ENCODE assay signal across 19 cellular contexts in genomic region chr3:65265942-65266341, GRCh38.
DNase-seq lines count a peak whose midpoint lies in the region; ATAC-seq lines count a peak whose summit lies in the region.
"Had no signal": no experiment of that assay in that cellular context is flagged by ENCODE, and none has a peak within 500 bp of the region (broad histone marks: within the 10 kb centered on the region; RNA-seq: fewer than 3 reads in every experiment).

No MANE protein-coding gene starts in this region.

- no peaks in the 10 kb centered on the region for H3K27me3 Mint-ChIP-seq in activated T-helper 1 cell treated with anti-CD3 and anti-CD28 coated beads, Interleukin-12 subunit alpha, Interleukin-12 subunit beta, Interleukin-2, Interleukin-4 antibody, amounts not matched to agents 30 ng/mL and 10 ng/mL and 1 ng/mL, durations not matched to agents 14 hours and 24 hours and 36 hours (ENCODE audit: insufficient read depth)

- peak overlapping the region; percentile 47 for H2AFZ ChIP-seq in neuronal stem cell (ENCODE audit: low read length)

- no peaks in the 10 kb centered on the region for H3K36me3 Mint-ChIP-seq in activated T-helper 1 cell treated with anti-CD3 and anti-CD28 coated beads, Interleukin-12 subunit alpha, Interleukin-12 subunit beta, Interleukin-2, Interleukin-4 antibody, amounts not matched to agents 30 ng/mL and 10 ng/mL and 1 ng/mL, durations not matched to agents 14 hours and 24 hours and 36 hours (ENCODE audit: low read depth)
- H3K36me3 Mint-ChIP-seq: CD8-positive, alpha-beta T cell had no signal

- H3K4me2 ChIP-seq in neuronal stem cell (ENCODE audit: insufficient read depth, low read length, poor library complexity, severe bottlenecking): no peak overlapping the region

- peak; percentile 18 for DNase-seq in AG08395 (ENCODE audit: low spot score)
- peak; percentile 12 for DNase-seq in amniotic epithelial cell (ENCODE audit: low read depth)
- DNase-seq in foreskin melanocyte: peak; percentile 74
- DNase-seq in neuronal stem cell (ENCODE audit: low spot score): no peak
- no peak for DNase-seq in middle frontal gyrus (ENCODE audit: extremely low spot score, low spot score)
- DNase-seq in activated T-helper 1 cell treated with anti-CD3 and anti-CD28 coated beads, Interleukin-12 subunit alpha, Interleukin-12 subunit beta, Interleukin-2, Interleukin-4 antibody, amounts not matched to agents 30 ng/mL and 10 ng/mL and 1 ng/mL, durations not matched to agents 14 hours and 24 hours and 36 hours (ENCODE audit: low spot score): no peak
- no peak for DNase-seq in activated naive CD4-positive, alpha-beta T cell treated with anti-CD3 and anti-CD28 coated beads, Interleukin-2, amount 50 U/mL, for 16 hours
- DNase-seq: 8988T; AML-193; C1 segment of cervical spinal cord; Calu3; CD8-positive, alpha-beta T cell; EL; GF-D8; Karpas-422; NCI-H2081; NCI-H526 treated with DMSO at 0.1 percent for 48 hours; Right ventricle myocardium superior had no signal

- no peak overlapping the region for H3K27ac Mint-ChIP-seq in activated T-helper 1 cell treated with anti-CD3 and anti-CD28 coated beads, Interleukin-12 subunit alpha, Interleukin-12 subunit beta, Interleukin-2, Interleukin-4 antibody, amounts not matched to agents 30 ng/mL and 10 ng/mL and 1 ng/mL, durations not matched to agents 14 hours and 24 hours and 36 hours
- H3K27ac Mint-ChIP-seq: CD8-positive, alpha-beta T cell had no signal

- H3K36me3 ChIP-seq in neuronal stem cell (replicated peaks in 1 of 2; ENCODE audit: control insufficient read depth in 2 of 2, insufficient read depth in 2 of 2, low read length in 2 of 2): no peaks in the 10 kb centered on the region

- no peak overlapping the region for H3K4me3 ChIP-seq in neuronal stem cell (ENCODE audit: low read length in 2 of 2)

- no peak overlapping the region for H3K9ac ChIP-seq in neuronal stem cell (ENCODE audit: low read depth, low read length, poor library complexity)

- no peak overlapping the region for H3K4ac ChIP-seq in neuronal stem cell (ENCODE audit: low read length)

- no peak overlapping the region for H2BK12ac ChIP-seq in neuronal stem cell (ENCODE audit: low read length)

- no peak overlapping the region for H4K91ac ChIP-seq in neuronal stem cell (ENCODE audit: low read depth, low read length, poor library complexity)

- H3K9me3 ChIP-seq in neuronal stem cell (replicated peaks in 1 of 2; ENCODE audit: control insufficient read depth in 2 of 2, insufficient read depth in 1 of 2, low read depth in 1 of 2, low read length in 2 of 2): peaks cover 0 to 5% of the 10 kb centered on the region in 2 donors

- no peak overlapping the region for H2BK15ac ChIP-seq in neuronal stem cell (ENCODE audit: low read length)

- ATAC-seq in HG03432 (IDR thresholded peaks at IDR 0.05; ENCODE audit: unreplicated experiment): no peak
- ATAC-seq: CD8-positive, alpha-beta T cell had no signal

- no peaks in the 10 kb centered on the region for H3K79me1 ChIP-seq in neuronal stem cell (ENCODE audit: low read depth, low read length)

- H3K4me3 Mint-ChIP-seq in activated T-helper 1 cell treated with anti-CD3 and anti-CD28 coated beads, Interleukin-12 subunit alpha, Interleukin-12 subunit beta, Interleukin-2, Interleukin-4 antibody, amounts not matched to agents 30 ng/mL and 10 ng/mL and 1 ng/mL, durations not matched to agents 14 hours and 24 hours and 36 hours: no peak overlapping the region
- H3K4me3 Mint-ChIP-seq: CD8-positive, alpha-beta T cell had no signal

- H3K18ac ChIP-seq in neuronal stem cell (ENCODE audit: low read length): no peak overlapping the region

- no peak overlapping the region for H2AK5ac ChIP-seq in neuronal stem cell (ENCODE audit: low read depth, low read length)

- peaks cover 2 to 16% of the 10 kb centered on the region in 2 donors for H3K4me1 ChIP-seq in neuronal stem cell (ENCODE audit: control insufficient read depth in 2 of 2, insufficient read depth in 1 of 2, low read depth in 1 of 2, low read length in 2 of 2)

- no peaks in the 10 kb centered on the region for H3K4me1 Mint-ChIP-seq in activated T-helper 1 cell treated with anti-CD3 and anti-CD28 coated beads, Interleukin-12 subunit alpha, Interleukin-12 subunit beta, Interleukin-2, Interleukin-4 antibody, amounts not matched to agents 30 ng/mL and 10 ng/mL and 1 ng/mL, durations not matched to agents 14 hours and 24 hours and 36 hours (ENCODE audit: low read depth)

- no peak overlapping the region for H3K14ac ChIP-seq in neuronal stem cell (ENCODE audit: low read length)

- H3K9me3 Mint-ChIP-seq in activated T-helper 1 cell treated with anti-CD3 and anti-CD28 coated beads, Interleukin-12 subunit alpha, Interleukin-12 subunit beta, Interleukin-2, Interleukin-4 antibody, amounts not matched to agents 30 ng/mL and 10 ng/mL and 1 ng/mL, durations not matched to agents 14 hours and 24 hours and 36 hours: peaks cover 5% of the 10 kb centered on the region
- H3K9me3 Mint-ChIP-seq: CD8-positive, alpha-beta T cell had no signal

- H3K27me3 ChIP-seq in neuronal stem cell (ENCODE audit: control insufficient read depth in 3 of 3, insufficient read depth in 3 of 3, low read depth in 1 of 3, low read length in 3 of 3): no peaks in the 10 kb centered on the region

- no CpG with 5 or more reads among the region's 3 CpGs for WGBS in neuronal stem cell (ENCODE audit: extremely low coverage in 2 of 2, insufficient read length in 2 of 2, insufficient replicate concordance in 1 of 2), 2 donors

- H3K27ac ChIP-seq in neuronal stem cell (replicated peaks; ENCODE audit: low read length): no peak overlapping the region

- no peak overlapping the region for H3K23ac ChIP-seq in neuronal stem cell (ENCODE audit: low read depth, low read length, poor library complexity)

- H4K8ac ChIP-seq in neuronal stem cell (ENCODE audit: low read depth, low read length): no peak overlapping the region

- no peak overlapping the region for H2BK5ac ChIP-seq in neuronal stem cell (ENCODE audit: low read length)

- intact Hi-C loops in activated T-helper 1 cell treated with anti-CD3 and anti-CD28 coated beads, Interleukin-12 subunit alpha, Interleukin-12 subunit beta, Interleukin-2, Interleukin-4 antibody, amounts not matched to agents 30 ng/mL and 10 ng/mL and 1 ng/mL, durations not matched to agents 14 hours and 24 hours and 36 hours (cut with micrococcal nuclease): no loop called here

- no peak overlapping the region for H2BK120ac ChIP-seq in neuronal stem cell (ENCODE audit: low read depth, low read length)

Comparison
In these comparisons a context has a peak if more than half of its experiments do, and no peak if none do; other contexts are left out.
1. DNase-seq: peak in AG08395 (single experiment), amniotic epithelial cell (single experiment) and foreskin melanocyte (single experiment); none in neuronal stem cell (single experiment), middle frontal gyrus (single experiment), activated T-helper 1 cell treated with anti-CD3 and anti-CD28 coated beads, Interleukin-12 subunit alpha, Interleukin-12 subunit beta, Interleukin-2, Interleukin-4 antibody, amounts not matched to agents 30 ng/mL and 10 ng/mL and 1 ng/mL, durations not matched to agents 14 hours and 24 hours and 36 hours (single experiment) and activated naive CD4-positive, alpha-beta T cell treated with anti-CD3 and anti-CD28 coated beads, Interleukin-2, amount 50 U/mL, for 16 hours (single experiment).